In the genomic region with DNA sequence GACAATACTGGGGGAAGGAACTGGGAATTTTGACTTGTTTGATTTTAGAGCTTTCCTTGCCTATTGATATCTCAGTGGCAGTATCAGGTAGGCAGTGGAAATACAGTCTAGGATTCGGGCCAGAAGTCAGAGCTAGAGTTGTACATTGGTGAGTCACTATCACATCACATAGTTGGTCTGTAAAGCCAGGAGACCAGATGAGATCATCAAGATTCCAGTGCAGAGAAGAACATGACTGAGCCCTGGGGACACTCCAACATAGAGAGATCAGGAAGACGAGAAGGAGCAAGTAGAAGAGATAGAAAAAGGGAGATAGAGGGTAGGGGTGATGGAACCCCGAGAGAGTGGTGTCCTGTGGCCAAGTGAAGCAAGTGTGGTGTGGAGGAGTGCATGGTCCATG, we compare ENCODE assay signal across 12 cellular contexts. TPM values are rescaled to one million over a fixed set of nuclear protein-coding genes. Genes with fewer than 3 reads are reported as not detected.
DNase-seq lines count a peak whose midpoint lies in the region; ATAC-seq and TF ChIP-seq lines count a peak whose summit lies in the region.
"Had no signal": no experiment of that assay in that cellular context is flagged by ENCODE, and none has a peak within 500 bp of the region (broad histone marks: within the 10 kb centered on the region; RNA-seq: fewer than 3 reads in every experiment).

No MANE protein-coding gene starts in this region.

- H3K36me3 ChIP-seq in MG63 = no peaks in the 10 kb centered on the region
- H3K36me3 ChIP-seq in mucosa of descending colon (ENCODE audit: low read depth) = no peaks in the 10 kb centered on the region
- H3K36me3 ChIP-seq: stomach had no signal

- no peak for TF ChIP-seq CTCF in choroid plexus epithelial cell (conservative IDR thresholded peaks at IDR 0.05; ENCODE audit: low read depth, low read length)
- TF ChIP-seq CTCF in mucosa of descending colon (IDR thresholded peaks at IDR 0.05) = no peak

- ATAC-seq in mucosa of descending colon (peak; percentile 75), HG03159 (IDR thresholded peaks at IDR 0.05; ENCODE audit: unreplicated experiment) (no peak)

- in situ Hi-C loops in Caki2 (cut with HindIII; ENCODE audit: low pct_unique_long_range_greater_than_20kb, low sequenced_read_pairs) = no loop called here

- intact Hi-C loops in mucosa of descending colon (cut with DNase I, micrococcal nuclease) = no loop called here

- H3K9me3 ChIP-seq in MG63 (peaks cover 3% of the 10 kb centered on the region; the same call in 1 of the 2 replicates), mucosa of descending colon (no peaks in the 10 kb centered on the region)
- H3K9me3 ChIP-seq: stomach had no signal

- H3K27me3 ChIP-seq in MG63 = no peaks in the 10 kb centered on the region
- H3K27me3 ChIP-seq: stomach had no signal

- no peaks in the 10 kb centered on the region for H3K4me1 ChIP-seq in mucosa of descending colon (ENCODE audit: low read depth)
- H3K4me1 ChIP-seq: stomach had no signal

- H3K4me3 ChIP-seq in MG63 (no peak overlapping the region), choroid plexus epithelial cell (ENCODE audit: low read depth, low read length) (no peak overlapping the region), mucosa of descending colon (no peak overlapping the region)
- H3K4me3 ChIP-seq: stomach had no signal

- DNase-seq in Caki2 (ENCODE audit: low read depth) = peak; percentile 56
- peak; percentile 45 for DNase-seq in MG63
- peak; percentile 90 for DNase-seq in choroid plexus epithelial cell (ENCODE audit: low read depth)
- DNase-seq in mucosa of descending colon = no peak
- no peak for DNase-seq in amygdala (lab: John Stamatoyannopoulos, UW)
- no peak for DNase-seq in pons (ENCODE audit: low spot score)
- no peak for DNase-seq in activated gamma-delta T cell (lab: John Stamatoyannopoulos, UW)
- DNase-seq: activated CD4-positive, alpha-beta T cell treated with anti-CD3 and anti-CD28 coated beads, Interleukin-2, amount 50 U/mL, for 4 hours; activated naive CD4-positive, alpha-beta T cell treated with Interleukin-2 at 50 U/mL for 16 hours; immature natural killer cell; stomach had no signal

RNA-seq across cellular contexts. Expression of gene NR1H4, which starts 46.6 kb away (rescaled TPM):
- total RNA-seq in Caki2 (2014; rRNA removed; shearing (Covaris generic); ENCODE audit: low replicate concordance) = 10.7 and 12.4 TPM in 2 replicates
- total RNA-seq in MG63 (2014; rRNA removed; shearing (Covaris generic); ENCODE audit: low replicate concordance) = not detected in 2 replicates
- total RNA-seq in mucosa of descending colon = 10 to 100 TPM in 2 of 3 donors, 1 to 10 TPM in 1; 9.4 to 17.6 (median 13.8) TPM

Comparison
In these comparisons a context has a peak if more than half of its experiments do, and no peak if none do; other contexts are left out.
1. DNase-seq: peak in Caki2 (single experiment), MG63 (single experiment) and choroid plexus epithelial cell (single experiment); none in mucosa of descending colon (0 of 3), amygdala (0 of 56), pons (single experiment) and activated gamma-delta T cell (single experiment).
2. RNA of gene NR1H4, which starts 46.6 kb away (total RNA-seq): 9.4 to 17.6 TPM in mucosa of descending colon and 10.7 to 12.4 TPM in Caki2; not detected in MG63; every median in the first group is over 10 times any median in the second.